1 cellular context compared by ENCODE assay signal in genomic region chr16:24805484-24805883, GRCh38.
TF ChIP-seq lines count a peak whose summit lies in the region.

No MANE protein-coding gene starts in this region.

TF ChIP-seq in HepG2, 621 proteins besides CTCF, POLR2A, EP300 and RAD21 (continued from another document):
- TF ChIP-seq GRHL1 (CRISPR knock-in tag; conservative IDR thresholded peaks at IDR 0.05), result no peak
- TF ChIP-seq FOXK1 (CRISPR knock-in tag; IDR thresholded peaks at IDR 0.05; ENCODE audit: borderline replicate concordance, low read depth), result no peak
